In the genomic region with DNA sequence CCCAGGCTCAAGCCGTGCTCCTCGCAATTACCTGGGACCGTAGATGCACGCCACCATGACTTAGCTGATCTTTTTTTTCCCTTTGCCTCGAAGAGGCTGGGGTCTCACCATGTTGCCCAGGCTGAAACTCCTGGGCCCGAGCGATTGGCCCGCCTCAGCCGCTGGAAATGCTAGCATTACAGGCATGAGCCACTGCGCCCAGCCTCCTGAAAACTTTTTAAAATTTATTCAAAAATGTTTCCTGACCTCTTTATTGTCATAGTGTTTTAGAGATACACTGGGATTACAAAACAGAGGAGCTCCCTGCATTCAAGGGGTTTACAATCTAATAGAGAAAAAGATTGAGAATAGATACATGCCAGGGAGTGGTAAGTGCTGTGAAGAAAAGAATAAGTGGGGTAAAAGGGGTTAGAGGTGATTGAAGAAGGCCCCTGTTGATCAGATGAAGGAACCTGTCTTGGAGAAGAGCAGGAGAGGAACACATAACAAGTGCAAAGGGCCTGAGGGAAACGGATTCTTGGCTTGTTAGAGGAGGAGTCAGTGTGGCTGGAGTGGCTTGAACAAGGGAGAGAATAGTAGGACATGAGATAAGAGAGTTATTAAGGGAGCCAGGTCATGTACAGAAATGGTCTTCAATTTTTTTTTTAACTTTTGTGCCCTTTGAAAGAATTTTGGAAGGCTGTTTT, we compare ENCODE assay signal across 11 cellular contexts. TPM values are rescaled to one million over a fixed set of nuclear protein-coding genes. Genes with fewer than 3 reads are reported as not detected.
A peak's percentile ranks its signal among the peaks of the same experiment; 100 is the strongest.
DNase-seq lines count a peak whose midpoint lies in the region; ATAC-seq and TF ChIP-seq lines count a peak whose summit lies in the region.
"Had no signal": no experiment of that assay in that cellular context is flagged by ENCODE, and none has a peak within 500 bp of the region (broad histone marks: within the 10 kb centered on the region; RNA-seq: fewer than 3 reads in every experiment).

No MANE protein-coding gene starts in this region.

- peaks cover 32% of the 10 kb centered on the region for H3K4me1 Mint-ChIP-seq in activated T-cell treated with anti-CD3 and anti-CD28 coated beads, Interleukin-2, amount 50 U/mL, for 24 hours (ENCODE audit: low read depth)
- peaks cover 36% of the 10 kb centered on the region for H3K4me1 Mint-ChIP-seq in stimulated activated memory B cell treated with anti-CD40 and anti-IgM and Interleukin-4, amounts not matched to agents 10 μg/mL and 1 μg/mL and 100 μg/mL, for 72 hours

- CTCF ChIA-PET in RWPE1 (lab: Yijun Ruan, JAX): interaction anchor here (0.6 kb wide), 1 partner anchor 60 kb away, joined by 3 read pairs; no protein-coding TSS in a partner anchor

- H3K27me3 ChIP-seq in right atrium auricular region: no peaks in the 10 kb centered on the region
- H3K27me3 ChIP-seq: cardiac muscle cell, heart right ventricle had no signal

- ATAC-seq in stimulated activated memory B cell treated with anti-CD40 and anti-IgM and Interleukin-4, amounts not matched to agents 10 μg/mL and 1 μg/mL and 100 μg/mL, for 72 hours: no peak

- peaks cover 0 to 35% of the 10 kb centered on the region in 2 donors for H3K4me1 ChIP-seq in right atrium auricular region

- no peaks in the 10 kb centered on the region for H3K27me3 Mint-ChIP-seq in activated T-cell treated with anti-CD3 and anti-CD28 coated beads, Interleukin-2, amount 50 U/mL, for 24 hours
- no peaks in the 10 kb centered on the region for H3K27me3 Mint-ChIP-seq in stimulated activated memory B cell treated with anti-CD40 and anti-IgM and Interleukin-4, amounts not matched to agents 10 μg/mL and 1 μg/mL and 100 μg/mL, for 72 hours

- TF ChIP-seq CTCF in RWPE1 (conservative IDR thresholded peaks at IDR 0.05; ENCODE audit: low read depth) (no peak), right atrium auricular region (IDR thresholded peaks at IDR 0.05) (no peak)

- H3K36me3 Mint-ChIP-seq in activated T-cell treated with anti-CD3 and anti-CD28 coated beads, Interleukin-2, amount 50 U/mL, for 24 hours (ENCODE audit: low read depth): peaks cover 27% of the 10 kb centered on the region
- no peaks in the 10 kb centered on the region for H3K36me3 Mint-ChIP-seq in stimulated activated memory B cell treated with anti-CD40 and anti-IgM and Interleukin-4, amounts not matched to agents 10 μg/mL and 1 μg/mL and 100 μg/mL, for 72 hours

- peak overlapping the region; percentile 99 for H3K27ac Mint-ChIP-seq in activated T-cell treated with anti-CD3 and anti-CD28 coated beads, Interleukin-2, amount 50 U/mL, for 24 hours
- peak overlapping the region; percentile 100 for H3K27ac Mint-ChIP-seq in stimulated activated memory B cell treated with anti-CD40 and anti-IgM and Interleukin-4, amounts not matched to agents 10 μg/mL and 1 μg/mL and 100 μg/mL, for 72 hours

- H3K9me3 Mint-ChIP-seq in activated T-cell treated with anti-CD3 and anti-CD28 coated beads, Interleukin-2, amount 50 U/mL, for 24 hours: no peaks in the 10 kb centered on the region
- no peaks in the 10 kb centered on the region for H3K9me3 Mint-ChIP-seq in stimulated activated memory B cell treated with anti-CD40 and anti-IgM and Interleukin-4, amounts not matched to agents 10 μg/mL and 1 μg/mL and 100 μg/mL, for 72 hours

- no peak for DNase-seq in activated T-cell treated with anti-CD3 and anti-CD28 coated beads, Interleukin-2, amount 50 U/mL, for 24 hours
- no peak for DNase-seq in activated T-cell treated with anti-CD3 and anti-CD28 coated beads for 4 hours
- DNase-seq in RWPE1 (ENCODE audit: low spot score): no peak
- DNase-seq in erythroblast (lab: John Stamatoyannopoulos, UW): peak; percentile 21 to 35
- DNase-seq in stimulated activated naive CD4-positive, alpha-beta T cell (lab: John Stamatoyannopoulos, UW): no peak
- no peak for DNase-seq in right atrium auricular region (ENCODE audit: low spot score)
- no peak for DNase-seq in NCI-H2029 treated with DMSO at 0.1 percent for 48 hours (lab: John Stamatoyannopoulos, UW)
- DNase-seq: heart right ventricle, NCI-H524 had no signal

- no peaks in the 10 kb centered on the region for H3K9me3 ChIP-seq in right atrium auricular region
- H3K9me3 ChIP-seq: heart right ventricle had no signal

- POLR2A ChIA-PET in RWPE1 (lab: Yijun Ruan, JAX; ENCODE audit: low non-redundant PET): interaction anchor here (0.7 kb wide), 1 partner anchor 608 kb away, joined by 4 read pairs; a partner anchor contains a TSS

- H3K27ac ChIP-seq in RWPE1 (peak overlapping the region; percentile 92), right atrium auricular region (no peak overlapping the region)

- no peak for TF ChIP-seq POLR2A in erythroblast (IDR thresholded peaks at IDR 0.05; ENCODE audit: low read length)

- H3K4me3 Mint-ChIP-seq in activated T-cell treated with anti-CD3 and anti-CD28 coated beads, Interleukin-2, amount 50 U/mL, for 24 hours: peak overlapping the region; percentile 96
- peak overlapping the region; percentile 99 for H3K4me3 Mint-ChIP-seq in stimulated activated memory B cell treated with anti-CD40 and anti-IgM and Interleukin-4, amounts not matched to agents 10 μg/mL and 1 μg/mL and 100 μg/mL, for 72 hours

- no peak overlapping the region for H3K4me3 ChIP-seq in right atrium auricular region

- H3K36me3 ChIP-seq in right atrium auricular region: no peaks in the 10 kb centered on the region
- H3K36me3 ChIP-seq: cardiac muscle cell, heart right ventricle had no signal

RNA-seq across cellular contexts. Expression of a gene that starts 1.7 kb away (rescaled TPM):
- 10 to 100 TPM; 15.7 to 17.9 TPM for total RNA-seq in right atrium auricular region

Comparison
In these comparisons a context has a peak if more than half of its experiments do, and no peak if none do; other contexts are left out.
1. DNase-seq: peak in erythroblast (2 of 2); none in activated T-cell treated with anti-CD3 and anti-CD28 coated beads, Interleukin-2, amount 50 U/mL, for 24 hours (single experiment), activated T-cell treated with anti-CD3 and anti-CD28 coated beads for 4 hours (single experiment), RWPE1 (single experiment), stimulated activated naive CD4-positive, alpha-beta T cell (0 of 6), right atrium auricular region (single experiment) and NCI-H2029 treated with DMSO at 0.1 percent for 48 hours (single experiment).